Comparison of ENCODE assay signal across 13 cellular contexts in the genomic region with DNA sequence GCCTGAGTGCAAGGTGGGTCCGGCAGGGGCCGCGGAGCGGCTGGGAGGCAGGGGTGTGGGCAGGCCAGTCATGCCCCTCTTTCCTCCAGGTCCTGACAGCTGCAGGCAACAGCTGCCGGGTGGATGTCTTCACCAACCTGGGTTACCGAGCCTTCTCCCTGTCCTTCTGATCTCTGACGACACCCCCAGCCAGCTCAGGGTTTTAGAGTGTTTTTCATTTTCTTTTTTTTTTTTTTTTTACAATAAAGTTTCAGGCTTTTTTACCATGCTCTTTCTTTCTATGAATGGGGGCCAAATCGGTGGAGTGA. TPM values are rescaled to one million over a fixed set of nuclear protein-coding genes. Genes with fewer than 3 reads are reported as not detected.
DNase-seq lines count a peak whose midpoint lies in the region; ATAC-seq and TF ChIP-seq lines count a peak whose summit lies in the region.
"Had no signal": no experiment of that assay in that cellular context is flagged by ENCODE, and none has a peak within 500 bp of the region (broad histone marks: within the 10 kb centered on the region; RNA-seq: fewer than 3 reads in every experiment).

No MANE protein-coding gene starts in this region.

- intact Hi-C loops in left ventricle myocardium superior (cut with micrococcal nuclease): no loop called here
- intact Hi-C loops in right cardiac atrium (cut with DNase I): no loop called here

- peaks cover 38% of the 10 kb centered on the region for H3K36me3 ChIP-seq in NT2/D1 (ENCODE audit: insufficient read depth, insufficient read length, low read length)

- H3K27me3 Mint-ChIP-seq in glutamatergic neuron (ENCODE audit: unreplicated experiment): peaks cover 16% of the 10 kb centered on the region
- H3K27me3 Mint-ChIP-seq in activated T-cell treated with anti-CD3 and anti-CD28 coated beads, Interleukin-2, amount 50 U/mL, for 72 hours (ENCODE audit: low read depth): peaks cover 35% of the 10 kb centered on the region

- no peaks in the 10 kb centered on the region for H3K9me3 ChIP-seq in right cardiac atrium (ENCODE audit: control insufficient read depth, low read length)
- H3K9me3 ChIP-seq in NT2/D1 (ENCODE audit: insufficient read depth, low read length): no peaks in the 10 kb centered on the region
- H3K9me3 ChIP-seq: SK-N-SH had no signal

- peaks cover 2% of the 10 kb centered on the region for H3K9me3 Mint-ChIP-seq in glutamatergic neuron (ENCODE audit: unreplicated experiment)
- no peaks in the 10 kb centered on the region for H3K9me3 Mint-ChIP-seq in activated T-cell treated with anti-CD3 and anti-CD28 coated beads, Interleukin-2, amount 50 U/mL, for 72 hours
- H3K9me3 Mint-ChIP-seq: IgD-negative memory B cell, T-cell had no signal

- H3K36me3 Mint-ChIP-seq in glutamatergic neuron (ENCODE audit: unreplicated experiment): no peaks in the 10 kb centered on the region
- H3K36me3 Mint-ChIP-seq in activated T-cell treated with anti-CD3 and anti-CD28 coated beads, Interleukin-2, amount 50 U/mL, for 72 hours (ENCODE audit: insufficient read depth in 2 of 2): peaks cover 0 to 5% of the 10 kb centered on the region in 2 donors

- 92% methylated on average over 8 of the region's 8 CpGs for WGBS in right cardiac atrium

- TF ChIP-seq CTCF in glutamatergic neuron (IDR thresholded peaks at IDR 0.05; ENCODE audit: partially characterized antibody, unreplicated experiment): no peak

- H3K4me3 ChIP-seq in right cardiac atrium (ENCODE audit: low read length): no peak overlapping the region
- no peak overlapping the region for H3K4me3 ChIP-seq in NT2/D1 (ENCODE audit: insufficient read length, low read depth)
- H3K4me3 ChIP-seq: GM23248 had no signal

- H3K4me1 ChIP-seq in right cardiac atrium (ENCODE audit: control insufficient read depth, insufficient read depth, low read length) (peaks cover 8% of the 10 kb centered on the region), NT2/D1 (ENCODE audit: insufficient read depth, insufficient read length) (peaks cover 31% of the 10 kb centered on the region)

- DNase-seq in left ventricle myocardium superior (peak; percentile 25), right cardiac atrium (no peak), NT2/D1 (ENCODE audit: low read depth, low spot score) (no peak), glutamatergic neuron (no peak), T-helper 1 cell (no peak)
- DNase-seq in activated T-cell treated with anti-CD3 and anti-CD28 coated beads, Interleukin-2, amount 50 U/mL, for 72 hours: no peak
- DNase-seq: GM23248 had no signal

- H3K9ac ChIP-seq in NT2/D1 (ENCODE audit: insufficient read length, low read depth): peak overlapping the region; percentile 54
- H3K9ac ChIP-seq: GM23248, SK-N-SH had no signal

- peak overlapping the region; percentile 42 for H3K4me3 Mint-ChIP-seq in glutamatergic neuron (ENCODE audit: unreplicated experiment)
- peak overlapping the region in 1 of 2 donors; percentile 69 for H3K4me3 Mint-ChIP-seq in activated T-cell treated with anti-CD3 and anti-CD28 coated beads, Interleukin-2, amount 50 U/mL, for 72 hours

- no peak for ATAC-seq in left ventricle myocardium superior
- no peak for ATAC-seq in right cardiac atrium
- ATAC-seq in HG03457 (IDR thresholded peaks at IDR 0.05; ENCODE audit: unreplicated experiment): no peak
- no peak for ATAC-seq in GM21515 (IDR thresholded peaks at IDR 0.05; ENCODE audit: unreplicated experiment)
- no peak for ATAC-seq in activated T-cell treated with anti-CD3 and anti-CD28 coated beads, Interleukin-2, amount 50 U/mL, for 72 hours (replicated peaks in 1 of 2)

- H3K27me3 ChIP-seq in right cardiac atrium (ENCODE audit: control insufficient read depth, insufficient read depth) (no peaks in the 10 kb centered on the region), NT2/D1 (ENCODE audit: insufficient read depth, insufficient read length) (peaks cover 10% of the 10 kb centered on the region)

- H3K27ac Mint-ChIP-seq in glutamatergic neuron (ENCODE audit: unreplicated experiment): peak overlapping the region; percentile 64
- no peak overlapping the region for H3K27ac Mint-ChIP-seq in activated T-cell treated with anti-CD3 and anti-CD28 coated beads, Interleukin-2, amount 50 U/mL, for 72 hours
- H3K27ac Mint-ChIP-seq: T-cell had no signal

- peaks cover 13% of the 10 kb centered on the region for H3K4me1 Mint-ChIP-seq in glutamatergic neuron (ENCODE audit: low read depth, unreplicated experiment)
- H3K4me1 Mint-ChIP-seq in activated T-cell treated with anti-CD3 and anti-CD28 coated beads, Interleukin-2, amount 50 U/mL, for 72 hours (ENCODE audit: low read depth): peaks cover 51% of the 10 kb centered on the region

- no peak overlapping the region for H3K27ac ChIP-seq in right cardiac atrium (ENCODE audit: low read length)
- H3K27ac ChIP-seq: GM23248 had no signal

RNA-seq across cellular contexts. Expression of gene THOC6, which starts 3.6 kb away (rescaled TPM):
- total RNA-seq in left ventricle myocardium superior: 11.3 TPM
- 10 to 100 TPM; 11.1 to 13.7 (median 13.0) TPM for total RNA-seq in right cardiac atrium
- 13.1 TPM for polyA plus RNA-seq in right cardiac atrium
- total RNA-seq in glutamatergic neuron (ENCODE audit: unreplicated experiment): 30.2 TPM
- total RNA-seq in activated T-cell treated with anti-CD3 and anti-CD28 coated beads, Interleukin-2, amount 50 U/mL, for 72 hours: 10 to 100 TPM; 49.1 to 50.9 TPM

RNA-seq across cellular contexts. Expression of gene HCFC1R1, which starts 3.7 kb away (rescaled TPM):
- total RNA-seq in left ventricle myocardium superior (61.1 TPM), right cardiac atrium (10 to 100 TPM; 43.7 to 80.5 (median 64.6) TPM), glutamatergic neuron (ENCODE audit: unreplicated experiment) (117 TPM)
- 122 TPM for polyA plus RNA-seq in right cardiac atrium
- total RNA-seq in activated T-cell treated with anti-CD3 and anti-CD28 coated beads, Interleukin-2, amount 50 U/mL, for 72 hours: 10 to 100 TPM; 27.6 to 32.8 TPM

RNA-seq across cellular contexts. Expression of gene TNFRSF12A, which starts 7.3 kb away (rescaled TPM):
- total RNA-seq in left ventricle myocardium superior (17.7 TPM), right cardiac atrium (10 to 100 TPM; 13.8 to 50.8 (median 28.0) TPM), glutamatergic neuron (ENCODE audit: unreplicated experiment) (4.2 TPM)
- 94.7 TPM for polyA plus RNA-seq in right cardiac atrium
- total RNA-seq in activated T-cell treated with anti-CD3 and anti-CD28 coated beads, Interleukin-2, amount 50 U/mL, for 72 hours: 1 to 10 TPM; 3.9 to 4.0 TPM

RNA-seq across cellular contexts. Expression of gene BICDL2, which starts 9.3 kb away (rescaled TPM):
- not detected for total RNA-seq in left ventricle myocardium superior
- not detected for total RNA-seq in right cardiac atrium
- polyA plus RNA-seq in right cardiac atrium: not detected
- not detected for total RNA-seq in glutamatergic neuron (ENCODE audit: unreplicated experiment)
- under 1 TPM in 1 of 2 donors, not detected in 1; 0.30 TPM for total RNA-seq in activated T-cell treated with anti-CD3 and anti-CD28 coated beads, Interleukin-2, amount 50 U/mL, for 72 hours
- total RNA-seq: Right ventricle myocardium superior had no signal
- polyA plus RNA-seq: IgD-negative memory B cell, SK-N-SH had no signal

RNA-seq across cellular contexts. Expression of gene CLDN6, which starts 9.5 kb away (rescaled TPM):
- total RNA-seq in left ventricle myocardium superior (not detected), right cardiac atrium (not detected), glutamatergic neuron (ENCODE audit: unreplicated experiment) (31.1 TPM)
- polyA plus RNA-seq in right cardiac atrium: not detected
- not detected for total RNA-seq in activated T-cell treated with anti-CD3 and anti-CD28 coated beads, Interleukin-2, amount 50 U/mL, for 72 hours
- total RNA-seq: GM23248, Right ventricle myocardium superior had no signal
- polyA plus RNA-seq: IgD-negative memory B cell had no signal
